In genomic region chr6:152185158-152185574, GRCh38 we compare ENCODE assay signal across 7 cellular contexts.
A peak's percentile ranks its signal among the peaks of the same experiment; 100 is the strongest.
DNase-seq lines count a peak whose midpoint lies in the region; ATAC-seq and TF ChIP-seq lines count a peak whose summit lies in the region.

No MANE protein-coding gene starts in this region.

- no peak overlapping the region for H3K27ac ChIP-seq in osteoblast (ENCODE audit: low read depth, low read length)

- H3K79me2 ChIP-seq in osteoblast (ENCODE audit: insufficient read depth, low read length) = no peaks in the 10 kb centered on the region

- H3K27me3 ChIP-seq in osteoblast (ENCODE audit: insufficient read depth, low read length) = no peaks in the 10 kb centered on the region

- H3K4me2 ChIP-seq in osteoblast (ENCODE audit: insufficient read depth, low read length) = peak overlapping the region; percentile 32

- ATAC-seq in GM19025 (IDR thresholded peaks at IDR 0.05; ENCODE audit: low read depth, unreplicated experiment) (peak; percentile 63), HG02623 (IDR thresholded peaks at IDR 0.05; ENCODE audit: unreplicated experiment) (peak; percentile 72)

- DNase-seq in NCI-H2107 treated with DMSO at 0.1 percent for 48 hours (lab: John Stamatoyannopoulos, UW; ENCODE audit: unreplicated experiment) = peak; percentile 39
- peak; percentile 47 for DNase-seq in osteoblast (ENCODE audit: insufficient read length, low spot score, missing footprints)
- DNase-seq in occipital lobe (lab: John Stamatoyannopoulos, UW) = no peak
- DNase-seq in OCI-M1 (lab: John Stamatoyannopoulos, UW) = no peak
- DNase-seq in NCI-H2171 treated with DMSO at 0.1 percent for 48 hours (lab: John Stamatoyannopoulos, UW) = no peak

- H3K4me3 ChIP-seq in osteoblast (ENCODE audit: insufficient read depth, low read length) = no peak overlapping the region

- no peak for TF ChIP-seq CTCF in osteoblast (IDR thresholded peaks at IDR 0.05; ENCODE audit: extremely low read depth, low read depth, low read length)

- no peaks in the 10 kb centered on the region for H4K20me1 ChIP-seq in osteoblast (ENCODE audit: insufficient read depth, low read length)

- peaks cover 20% of the 10 kb centered on the region for H3K36me3 ChIP-seq in osteoblast (ENCODE audit: insufficient read depth, low read length)

- peaks cover 13% of the 10 kb centered on the region for H3K4me1 ChIP-seq in osteoblast (ENCODE audit: insufficient read depth, low read length)

- no peaks in the 10 kb centered on the region for H3K9me3 ChIP-seq in osteoblast (ENCODE audit: low read depth, low read length)

- no peak overlapping the region for H2AFZ ChIP-seq in osteoblast (ENCODE audit: low read length)

Comparison
In these comparisons a context has a peak if more than half of its experiments do, and no peak if none do; other contexts are left out.
1. DNase-seq: peak in NCI-H2107 treated with DMSO at 0.1 percent for 48 hours (single experiment) and osteoblast (single experiment); none in occipital lobe (single experiment), OCI-M1 (single experiment) and NCI-H2171 treated with DMSO at 0.1 percent for 48 hours (single experiment).